In genomic region chr7:31437466-31437865, GRCh38 we compare ENCODE assay signal across 14 cellular contexts.
A peak's percentile ranks its signal among the peaks of the same experiment; 100 is the strongest.
DNase-seq lines count a peak whose midpoint lies in the region; ATAC-seq and TF ChIP-seq lines count a peak whose summit lies in the region.
"Had no signal": no experiment of that assay in that cellular context is flagged by ENCODE, and none has a peak within 500 bp of the region (broad histone marks: within the 10 kb centered on the region; RNA-seq: fewer than 3 reads in every experiment).

No MANE protein-coding gene starts in this region.

- H3K4me3 ChIP-seq in epithelial cell of esophagus (ENCODE audit: low read length): no peak overlapping the region
- H3K4me3 ChIP-seq: GM23248 had no signal

- no peak for ATAC-seq in HG02973 (IDR thresholded peaks at IDR 0.05; ENCODE audit: unreplicated experiment)

- no peak for TF ChIP-seq CTCF in epithelial cell of esophagus (IDR thresholded peaks at IDR 0.05; ENCODE audit: insufficient read depth, low read depth, low read length, missing control alignments)

- DNase-seq in NCI-H1417 (lab: John Stamatoyannopoulos, UW) (peak; percentile 19 to 92 (median 61)), NCI-H1417 treated with DMSO at 0.1 percent for 48 hours (lab: John Stamatoyannopoulos, UW) (no peak), NCI-H345 (lab: John Stamatoyannopoulos, UW) (peak; percentile 93), epithelial cell of esophagus (ENCODE audit: low read depth) (peak; percentile 30), NCI-H82 (lab: John Stamatoyannopoulos, UW) (no peak), NCI-H2107 (lab: John Stamatoyannopoulos, UW) (no peak), NCI-H1092 treated with DMSO at 0.1 percent for 48 hours (lab: John Stamatoyannopoulos, UW) (no peak)
- DNase-seq: CD4-positive, alpha-beta memory T cell; GM23248; HCEC 1CT; NCI-H2081 treated with DMSO at 0.1 percent for 48 hours; NCI-H446; SW 1271 had no signal

Comparison
In these comparisons a context has a peak if more than half of its experiments do, and no peak if none do; other contexts are left out.
1. DNase-seq: peak in NCI-H1417 (3 of 3), NCI-H345 (single experiment) and epithelial cell of esophagus (single experiment); none in NCI-H1417 treated with DMSO at 0.1 percent for 48 hours (single experiment), NCI-H82 (single experiment), NCI-H2107 (single experiment) and NCI-H1092 treated with DMSO at 0.1 percent for 48 hours (single experiment).